ENCODE assay signal across 19 cellular contexts in genomic region chr2:205352120-205352519, GRCh38.
"Had no signal": no experiment of that assay in that cellular context is flagged by ENCODE, and none has a peak within 500 bp of the region (broad histone marks: within the 10 kb centered on the region; RNA-seq: fewer than 3 reads in every experiment).

No MANE protein-coding gene starts in this region.

- H3K27me3 ChIP-seq: esophagus muscularis mucosa, heart left ventricle, neutrophil, right atrium auricular region, sigmoid colon, suprapubic skin, thyroid gland had no signal

- H3K4me3 ChIP-seq: esophagus muscularis mucosa, heart left ventricle, mucosa of descending colon, right atrium auricular region, sigmoid colon, skin epidermis, suprapubic skin, thyroid gland had no signal

- ATAC-seq: effector memory CD8-positive, alpha-beta T cell; heart left ventricle; left lobe of liver; mucosa of descending colon; naive thymus-derived CD8-positive, alpha-beta T cell; stimulated activated effector memory CD8-positive, alpha-beta T cell treated with anti-CD3 and anti-CD28 coated beads, Interleukin-12 subunit alpha, Interleukin-12 subunit beta, amount 100 ng/mL, for 72 hours; stimulated activated naive CD8-positive, alpha-beta T cell treated with anti-CD3 and anti-CD28 coated beads, Interleukin-15, Interleukin-2, amounts not matched to agents 100 U/mL and 50 U/mL, for 24 hours had no signal

- H3K36me3 ChIP-seq: esophagus muscularis mucosa, heart left ventricle, neutrophil, right atrium auricular region, sigmoid colon, suprapubic skin, thyroid gland had no signal

- H3K9me3 ChIP-seq: esophagus muscularis mucosa, heart left ventricle, mucosa of descending colon, neutrophil, right atrium auricular region, sigmoid colon, suprapubic skin, thyroid gland had no signal

- DNase-seq: cortex of kidney; effector memory CD8-positive, alpha-beta T cell; heart left ventricle; hippocampal formation; mucosa of descending colon; naive thymus-derived CD8-positive, alpha-beta T cell; sigmoid colon; stimulated activated CD4-positive, alpha-beta T cell treated with anti-CD3 and anti-CD28 coated beads, Interleukin-12 subunit alpha, Interleukin-12 subunit beta, amount 100 ng/mL, for 4 hours; stimulated activated CD4-positive, alpha-beta T cell treated with anti-CD3 and anti-CD28 coated beads, Interleukin-4, amount 100 ng/mL, for 1 hour; stimulated activated CD8-positive, alpha-beta memory T cell treated with anti-CD3 and anti-CD28 coated beads, Interleukin-4, amount 100 ng/mL, for 48 hours; stimulated activated naive CD8-positive, alpha-beta T cell treated with anti-CD3 and anti-CD28 coated beads, Interleukin-15, Interleukin-2, amounts not matched to agents 100 U/mL and 50 U/mL, for 24 hours; thyroid gland had no signal

- H3K27ac ChIP-seq: esophagus muscularis mucosa, heart left ventricle, neutrophil, right atrium auricular region, sigmoid colon, skin epidermis, suprapubic skin, thyroid gland had no signal

- H3K4me1 ChIP-seq: heart left ventricle, right atrium auricular region, suprapubic skin, thyroid gland had no signal
